Comparison of ENCODE assay signal across 1 cellular context in the genomic region with DNA sequence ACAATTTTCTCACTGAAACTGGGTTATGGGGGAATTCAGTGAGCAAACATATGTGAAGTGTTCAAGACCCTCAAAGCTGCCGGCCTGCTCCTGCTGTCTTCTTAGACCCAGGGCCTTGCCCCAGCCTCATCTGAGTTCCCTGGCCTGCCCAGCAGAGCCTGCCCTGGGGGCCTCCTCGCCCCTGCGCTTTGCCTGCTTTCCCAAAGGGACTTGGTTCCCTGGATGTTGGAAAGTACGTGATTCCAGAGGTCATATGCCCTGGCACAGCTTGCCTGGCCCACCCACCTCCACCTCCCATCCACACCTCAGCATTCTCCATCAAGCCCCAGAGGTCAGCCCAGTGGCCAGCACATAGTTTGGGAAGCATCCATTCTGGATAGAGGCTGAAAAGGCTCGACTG.
TF ChIP-seq lines count a peak whose summit lies in the region.

No MANE protein-coding gene starts in this region.

TF ChIP-seq in HepG2, 621 proteins besides CTCF, POLR2A, EP300 and RAD21:
- TF ChIP-seq RBFOX2 (IDR thresholded peaks at IDR 0.05; ENCODE audit: low read depth, low read length), result peak; percentile 5; the same call in 1 of the 2 replicates
- TF ChIP-seq, protein P1, sequence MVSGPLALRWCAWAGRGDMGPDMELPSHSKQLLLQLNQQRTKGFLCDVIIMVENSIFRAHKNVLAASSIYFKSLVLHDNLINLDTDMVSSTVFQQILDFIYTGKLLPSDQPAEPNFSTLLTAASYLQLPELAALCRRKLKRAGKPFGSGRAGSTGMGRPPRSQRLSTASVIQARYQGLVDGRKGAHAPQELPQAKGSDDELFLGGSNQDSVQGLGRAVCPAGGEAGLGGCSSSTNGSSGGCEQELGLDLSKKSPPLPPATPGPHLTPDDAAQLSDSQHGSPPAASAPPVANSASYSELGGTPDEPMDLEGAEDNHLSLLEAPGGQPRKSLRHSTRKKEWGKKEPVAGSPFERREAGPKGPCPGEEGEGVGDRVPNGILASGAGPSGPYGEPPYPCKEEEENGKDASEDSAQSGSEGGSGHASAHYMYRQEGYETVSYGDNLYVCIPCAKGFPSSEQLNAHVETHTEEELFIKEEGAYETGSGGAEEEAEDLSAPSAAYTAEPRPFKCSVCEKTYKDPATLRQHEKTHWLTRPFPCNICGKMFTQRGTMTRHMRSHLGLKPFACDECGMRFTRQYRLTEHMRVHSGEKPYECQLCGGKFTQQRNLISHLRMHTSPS (CRISPR knock-in tag; IDR thresholded peaks at IDR 0.05; ENCODE audit: low read depth), result no peak
- TF ChIP-seq, protein P2, sequence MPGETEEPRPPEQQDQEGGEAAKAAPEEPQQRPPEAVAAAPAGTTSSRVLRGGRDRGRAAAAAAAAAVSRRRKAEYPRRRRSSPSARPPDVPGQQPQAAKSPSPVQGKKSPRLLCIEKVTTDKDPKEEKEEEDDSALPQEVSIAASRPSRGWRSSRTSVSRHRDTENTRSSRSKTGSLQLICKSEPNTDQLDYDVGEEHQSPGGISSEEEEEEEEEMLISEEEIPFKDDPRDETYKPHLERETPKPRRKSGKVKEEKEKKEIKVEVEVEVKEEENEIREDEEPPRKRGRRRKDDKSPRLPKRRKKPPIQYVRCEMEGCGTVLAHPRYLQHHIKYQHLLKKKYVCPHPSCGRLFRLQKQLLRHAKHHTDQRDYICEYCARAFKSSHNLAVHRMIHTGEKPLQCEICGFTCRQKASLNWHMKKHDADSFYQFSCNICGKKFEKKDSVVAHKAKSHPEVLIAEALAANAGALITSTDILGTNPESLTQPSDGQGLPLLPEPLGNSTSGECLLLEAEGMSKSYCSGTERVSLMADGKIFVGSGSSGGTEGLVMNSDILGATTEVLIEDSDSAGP (CRISPR knock-in tag; IDR thresholded peaks at IDR 0.05; ENCODE audit: borderline replicate concordance), result 0 out of 2 replicates have a peak, but pooled peaks have one; percentile 18
